ENCODE assay signal across 8 cellular contexts in the genomic region with DNA sequence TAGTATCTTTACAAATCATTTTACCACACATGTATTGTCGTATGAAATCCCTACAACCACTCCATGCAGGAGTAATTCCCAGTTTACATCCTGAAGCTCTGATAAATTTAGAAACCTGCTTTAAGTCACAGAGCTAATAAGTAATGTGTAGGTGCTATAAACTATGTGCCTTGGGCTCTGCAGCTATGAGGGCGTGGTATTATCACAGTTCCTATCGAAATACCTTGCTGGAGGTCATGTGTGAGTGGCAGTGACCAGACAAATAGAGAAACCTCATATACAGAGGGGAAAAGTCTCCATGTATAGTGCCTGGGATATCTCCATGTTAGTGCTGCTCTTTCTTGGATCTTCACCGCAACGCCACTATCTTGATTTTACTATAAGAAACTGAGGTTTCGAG. TPM values are rescaled to one million over a fixed set of nuclear protein-coding genes. Genes with fewer than 3 reads are reported as not detected.
DNase-seq lines count a peak whose midpoint lies in the region; ATAC-seq and TF ChIP-seq lines count a peak whose summit lies in the region.

No MANE protein-coding gene starts in this region.

- peaks cover 0 to 24% (median 4%) of the 10 kb centered on the region in 11 experiments; a peak in 6 of 22 replicates for H3K36me3 ChIP-seq in BLaER1 treated with 17β-estradiol and CSF1 and Interleukin-3, amounts not matched to agents 10 nM and 100 nM
- no peaks in the 10 kb centered on the region for H3K36me3 ChIP-seq in neutrophil

- H4K20me1 ChIP-seq in BLaER1 treated with 17β-estradiol and CSF1 and Interleukin-3, amounts not matched to agents 10 nM and 100 nM = peaks cover 0 to 34% (median 13%) of the 10 kb centered on the region in 11 experiments; a peak in 9 of 22 replicates

- no peak for TF ChIP-seq CTCF in neutrophil (IDR thresholded peaks at IDR 0.05)

- H3K4me1 ChIP-seq in BLaER1 treated with 17β-estradiol and CSF1 and Interleukin-3, amounts not matched to agents 10 nM and 100 nM = peaks cover 21 to 32% (median 23%) of the 10 kb centered on the region in 10 experiments
- H3K4me1 ChIP-seq in neutrophil (ENCODE audit: control insufficient read depth in 1 of 2, insufficient read depth in 1 of 2, low read depth in 1 of 2, low read length in 1 of 2) = peaks cover 30 to 34% of the 10 kb centered on the region in 2 experiments

- H3K36me3 Mint-ChIP-seq in dendritic cell treated with granulocyte-macrophage colony-stimulating factor and Interleukin-4, amounts not matched to agents 40 ng/mL and 50 ng/mL, for 4 days (ENCODE audit: low read depth) = peaks cover 30% of the 10 kb centered on the region

- ATAC-seq in HG02610 (IDR thresholded peaks at IDR 0.05; ENCODE audit: unreplicated experiment) = no peak

- no peaks in the 10 kb centered on the region for H3K27me3 ChIP-seq in BLaER1 treated with 17β-estradiol and CSF1 and Interleukin-3, amounts not matched to agents 10 nM and 100 nM
- H3K27me3 ChIP-seq in neutrophil = no peaks in the 10 kb centered on the region

- intact Hi-C loops in dendritic cell treated with granulocyte-macrophage colony-stimulating factor and Interleukin-4, amounts not matched to agents 40 ng/mL and 50 ng/mL, for 4 days (cut with micrococcal nuclease) = loop anchor here (1.0 kb wide), 2 partner anchors 39 to 84 kb away; a partner anchor contains a TSS

- H3K4me2 ChIP-seq in BLaER1 treated with 17β-estradiol and CSF1 and Interleukin-3, amounts not matched to agents 10 nM and 100 nM = peak overlapping the region; percentile 74 to 92 (median 87); a peak in 21 of 22 replicates

- H3K9ac ChIP-seq in BLaER1 treated with 17β-estradiol and CSF1 and Interleukin-3, amounts not matched to agents 10 nM and 100 nM = peak overlapping the region in 9 of 11 experiments; percentile 81 to 97 (median 89); a peak in 11 of 22 replicates

- no peaks in the 10 kb centered on the region for H3K9me3 Mint-ChIP-seq in dendritic cell treated with granulocyte-macrophage colony-stimulating factor and Interleukin-4, amounts not matched to agents 40 ng/mL and 50 ng/mL, for 4 days

- no peaks in the 10 kb centered on the region for H3K9me3 ChIP-seq in BLaER1 treated with 17β-estradiol and CSF1 and Interleukin-3, amounts not matched to agents 10 nM and 100 nM (replicated peaks in 1 of 11)
- H3K9me3 ChIP-seq in neutrophil = no peaks in the 10 kb centered on the region

- DNase-seq in NCI-H460 (ENCODE audit: extremely low read depth, low read depth) (peak; percentile 1), pons (ENCODE audit: low spot score) (no peak), NCI-H1417 (lab: John Stamatoyannopoulos, UW) (no peak), erythroblast (lab: John Stamatoyannopoulos, UW) (no peak)

- peak overlapping the region; percentile 76 to 98 (median 87); a peak in 21 of 22 replicates for H3K27ac ChIP-seq in BLaER1 treated with 17β-estradiol and CSF1 and Interleukin-3, amounts not matched to agents 10 nM and 100 nM
- H3K27ac ChIP-seq in neutrophil = peak overlapping the region; percentile 96

- peak overlapping the region; percentile 88 for H3K4me3 Mint-ChIP-seq in dendritic cell treated with granulocyte-macrophage colony-stimulating factor and Interleukin-4, amounts not matched to agents 40 ng/mL and 50 ng/mL, for 4 days

- peak overlapping the region in 5 of 10 experiments; percentile 69 to 90 (median 81); a peak in 8 of 20 replicates for H3K4me3 ChIP-seq in BLaER1 treated with 17β-estradiol and CSF1 and Interleukin-3, amounts not matched to agents 10 nM and 100 nM
- H3K4me3 ChIP-seq in neutrophil (ENCODE audit: low read depth in 1 of 2, low read length in 1 of 2) = peak overlapping the region; percentile 67 to 90

- H3K27ac Mint-ChIP-seq in dendritic cell treated with granulocyte-macrophage colony-stimulating factor and Interleukin-4, amounts not matched to agents 40 ng/mL and 50 ng/mL, for 4 days = peak overlapping the region; percentile 94

- no peaks in the 10 kb centered on the region for H3K27me3 Mint-ChIP-seq in dendritic cell treated with granulocyte-macrophage colony-stimulating factor and Interleukin-4, amounts not matched to agents 40 ng/mL and 50 ng/mL, for 4 days

- peaks cover 30% of the 10 kb centered on the region for H3K4me1 Mint-ChIP-seq in dendritic cell treated with granulocyte-macrophage colony-stimulating factor and Interleukin-4, amounts not matched to agents 40 ng/mL and 50 ng/mL, for 4 days (ENCODE audit: low read depth)

- TF ChIP-seq POLR2A in erythroblast (IDR thresholded peaks at IDR 0.05; ENCODE audit: low read length) = no peak

RNA-seq across cellular contexts. Expression of a gene that starts 0.9 kb away (rescaled TPM):
- total RNA-seq in NCI-H460 (2014; rRNA removed; shearing (Covaris generic)) = 22.5 and 24.6 TPM in 2 replicates
- polyA plus RNA-seq in NCI-H460 (2014; cell fraction: nucleus; rRNA removed) = 13.6 and 31.5 TPM in 2 replicates
